ENCODE assay signal across 25 cellular contexts in genomic region chr15:69583627-69584026, GRCh38.
DNase-seq lines count a peak whose midpoint lies in the region; ATAC-seq, FAIRE-seq and TF ChIP-seq lines count a peak whose summit lies in the region.
"Had no signal": no experiment of that assay in that cellular context is flagged by ENCODE, and none has a peak within 500 bp of the region (broad histone marks: within the 10 kb centered on the region; RNA-seq: fewer than 3 reads in every experiment).

No MANE protein-coding gene starts in this region.

- H3K27me3 Mint-ChIP-seq in dendritic cell treated with granulocyte-macrophage colony-stimulating factor and Interleukin-4, amounts not matched to agents 40 ng/mL and 50 ng/mL, for 4 days: peaks cover 12% of the 10 kb centered on the region
- H3K27me3 Mint-ChIP-seq in stimulated activated naive B cell treated with anti-CD40 and anti-IgM and Interleukin-4, amounts not matched to agents 10 μg/mL and 1 μg/mL and 100 μg/mL, for 72 hours: peaks cover 34 to 39% of the 10 kb centered on the region in 2 donors
- no peaks in the 10 kb centered on the region for H3K27me3 Mint-ChIP-seq in activated T-cell treated with anti-CD3 and anti-CD28 coated beads, Interleukin-2, amount 50 U/mL, for 24 hours
- H3K27me3 Mint-ChIP-seq: activated CD8-positive, alpha-beta T cell treated with anti-CD3 and anti-CD28 coated beads for 36 hours had no signal

- H2AFZ ChIP-seq in HepG2 (ENCODE audit: low read length): no peak overlapping the region

- FAIRE-seq in HepG2 (lab: Jason Lieb, UNC): no peak

- no peaks in the 10 kb centered on the region for H3K9me3 Mint-ChIP-seq in dendritic cell treated with granulocyte-macrophage colony-stimulating factor and Interleukin-4, amounts not matched to agents 40 ng/mL and 50 ng/mL, for 4 days
- no peaks in the 10 kb centered on the region for H3K9me3 Mint-ChIP-seq in stimulated activated naive B cell treated with anti-CD40 and anti-IgM and Interleukin-4, amounts not matched to agents 10 μg/mL and 1 μg/mL and 100 μg/mL, for 72 hours
- no peaks in the 10 kb centered on the region for H3K9me3 Mint-ChIP-seq in activated T-cell treated with anti-CD3 and anti-CD28 coated beads, Interleukin-2, amount 50 U/mL, for 24 hours
- H3K9me3 Mint-ChIP-seq: activated CD8-positive, alpha-beta T cell treated with anti-CD3 and anti-CD28 coated beads for 36 hours had no signal

- ATAC-seq in left ventricle myocardium superior: peak; percentile 57
- peak; percentile 67 to 82 for ATAC-seq in stimulated activated naive B cell treated with anti-CD40 and anti-IgM and Interleukin-4, amounts not matched to agents 10 μg/mL and 1 μg/mL and 100 μg/mL, for 72 hours (replicated peaks)
- no peak; the same call in 2 of the 3 replicates for ATAC-seq in HepG2
- no peak for ATAC-seq in GM21528 (IDR thresholded peaks at IDR 0.05; ENCODE audit: low FRiP score, unreplicated experiment)
- ATAC-seq: activated CD8-positive, alpha-beta T cell treated with anti-CD3 and anti-CD28 coated beads for 36 hours; body of pancreas; left cardiac atrium; SK-N-SH treated with all-trans-retinoic acid at 6 μM for 48 hours had no signal

- H3K79me2 ChIP-seq in HepG2 (ENCODE audit: insufficient read depth, low read length): no peaks in the 10 kb centered on the region

- no TSS peak for BruUV-seq in HepG2 (replicated peaks; lab: Mats Ljungman, UMichigan)

- TF ChIP-seq RAD21 in HepG2 (CRISPR knock-in tag; IDR thresholded peaks at IDR 0.05): no peak

- H3K27me3 ChIP-seq in right atrium auricular region (no peaks in the 10 kb centered on the region), HepG2 (ENCODE audit: control insufficient read depth in 1 of 2, insufficient read depth in 2 of 2, low read length in 2 of 2) (peaks cover 13 to 86% of the 10 kb centered on the region in 2 experiments)
- H3K27me3 ChIP-seq: body of pancreas, spleen had no signal

- H3K27ac Mint-ChIP-seq in dendritic cell treated with granulocyte-macrophage colony-stimulating factor and Interleukin-4, amounts not matched to agents 40 ng/mL and 50 ng/mL, for 4 days: peak overlapping the region; percentile 70
- H3K27ac Mint-ChIP-seq in stimulated activated naive B cell treated with anti-CD40 and anti-IgM and Interleukin-4, amounts not matched to agents 10 μg/mL and 1 μg/mL and 100 μg/mL, for 72 hours: no peak overlapping the region
- no peak overlapping the region for H3K27ac Mint-ChIP-seq in activated T-cell treated with anti-CD3 and anti-CD28 coated beads, Interleukin-2, amount 50 U/mL, for 24 hours
- H3K27ac Mint-ChIP-seq: activated CD8-positive, alpha-beta T cell treated with anti-CD3 and anti-CD28 coated beads for 36 hours had no signal

- H3K4me1 ChIP-seq in right atrium auricular region (peaks cover 0 to 17% of the 10 kb centered on the region in 2 donors), HepG2 (ENCODE audit: insufficient read depth, low read length) (peaks cover 11% of the 10 kb centered on the region)

- no peak overlapping the region for H3K27ac ChIP-seq in right atrium auricular region
- no peak overlapping the region for H3K27ac ChIP-seq in HepG2 (ENCODE audit: extremely low read length, insufficient read depth, low read length)
- H3K27ac ChIP-seq: body of pancreas, C4-2B had no signal

- in situ Hi-C loops in HepG2 (cut with HindIII; ENCODE audit: extremely low pct_ligation_motif_present, low pct_unique_long_range_greater_than_20kb): loop anchor here (25.0 kb wide), 1 partner anchor 554 kb away; no protein-coding TSS in a partner anchor

- 0% methylated on average over 3 of the region's 4 CpGs for WGBS in HepG2 (ENCODE audit: low lambda C conversion rate)

- H3K36me3 ChIP-seq in right atrium auricular region (no peaks in the 10 kb centered on the region), HepG2 (replicated peaks in 1 of 2; ENCODE audit: control insufficient read depth in 1 of 2, insufficient read depth in 2 of 2, low read length in 2 of 2) (no peaks in the 10 kb centered on the region)
- H3K36me3 ChIP-seq: spleen had no signal

- TF ChIP-seq CTCF in right atrium auricular region (IDR thresholded peaks at IDR 0.05) (no peak), HepG2 (CRISPR knock-in tag; IDR thresholded peaks at IDR 0.05) (no peak)

- intact Hi-C loops in left ventricle myocardium superior (cut with micrococcal nuclease): no loop called here
- intact Hi-C loops in dendritic cell treated with granulocyte-macrophage colony-stimulating factor and Interleukin-4, amounts not matched to agents 40 ng/mL and 50 ng/mL, for 4 days (cut with micrococcal nuclease): no loop called here
- intact Hi-C loops in HepG2 (cut with micrococcal nuclease; ENCODE audit: unreplicated experiment): no loop called here

- no peak for TF ChIP-seq POLR2A in HepG2 (IDR thresholded peaks at IDR 0.05; ENCODE audit: insufficient read depth in 1 of 2, low read depth in 2 of 2, low read length in 2 of 2)

- H3K4me3 ChIP-seq in right atrium auricular region: no peak overlapping the region
- no peak overlapping the region for H3K4me3 ChIP-seq in HepG2 (replicated peaks in 1 of 3; ENCODE audit: insufficient read depth in 1 of 3, low read depth in 2 of 3, low read length in 3 of 3)
- H3K4me3 ChIP-seq: body of pancreas, spleen had no signal

- H3K4me1 Mint-ChIP-seq in dendritic cell treated with granulocyte-macrophage colony-stimulating factor and Interleukin-4, amounts not matched to agents 40 ng/mL and 50 ng/mL, for 4 days (ENCODE audit: low read depth): peaks cover 37% of the 10 kb centered on the region
- peaks cover 10 to 22% of the 10 kb centered on the region in 2 donors for H3K4me1 Mint-ChIP-seq in stimulated activated naive B cell treated with anti-CD40 and anti-IgM and Interleukin-4, amounts not matched to agents 10 μg/mL and 1 μg/mL and 100 μg/mL, for 72 hours
- H3K4me1 Mint-ChIP-seq in activated T-cell treated with anti-CD3 and anti-CD28 coated beads, Interleukin-2, amount 50 U/mL, for 24 hours (ENCODE audit: low read depth): peaks cover 14% of the 10 kb centered on the region

- H3K9me3 ChIP-seq in right atrium auricular region: no peaks in the 10 kb centered on the region
- H3K9me3 ChIP-seq in HepG2 (ENCODE audit: low read length): no peaks in the 10 kb centered on the region
- H3K9me3 ChIP-seq: body of pancreas, spleen had no signal

- CTCF ChIA-PET in HepG2 (lab: Yijun Ruan, JAX; ENCODE audit: low intra/inter-chr PET ratio, low total read pairs): no interaction called here

- no peak for TF ChIP-seq EP300 in HepG2 (IDR thresholded peaks at IDR 0.05; ENCODE audit: low read depth in 2 of 2, low read length in 2 of 2)
- TF ChIP-seq EP300 in HepG2 (CRISPR knock-in tag; IDR thresholded peaks at IDR 0.05; ENCODE audit: borderline replicate concordance): no peak

- peaks cover 74% of the 10 kb centered on the region for H4K20me1 ChIP-seq in HepG2 (ENCODE audit: insufficient read depth, low read length)

- no peak overlapping the region for H3K4me3 Mint-ChIP-seq in dendritic cell treated with granulocyte-macrophage colony-stimulating factor and Interleukin-4, amounts not matched to agents 40 ng/mL and 50 ng/mL, for 4 days
- H3K4me3 Mint-ChIP-seq in stimulated activated naive B cell treated with anti-CD40 and anti-IgM and Interleukin-4, amounts not matched to agents 10 μg/mL and 1 μg/mL and 100 μg/mL, for 72 hours: no peak overlapping the region
- H3K4me3 Mint-ChIP-seq in activated T-cell treated with anti-CD3 and anti-CD28 coated beads, Interleukin-2, amount 50 U/mL, for 24 hours: no peak overlapping the region
- H3K4me3 Mint-ChIP-seq: activated CD8-positive, alpha-beta T cell treated with anti-CD3 and anti-CD28 coated beads for 36 hours had no signal

- no peak for DNase-seq in left ventricle myocardium superior
- no peak for DNase-seq in right atrium auricular region (ENCODE audit: low spot score)
- DNase-seq in MV-4-11 (lab: John Stamatoyannopoulos, UW): peak; percentile 77
- no peak for DNase-seq in stimulated activated naive B cell treated with anti-CD40 and anti-IgM and Interleukin-4, amounts not matched to agents 10 μg/mL and 1 μg/mL and 100 μg/mL, for 72 hours
- DNase-seq in HepG2 (ENCODE audit: low spot score): no peak
- no peak for DNase-seq in activated T-cell treated with anti-CD3 and anti-CD28 coated beads, Interleukin-2, amount 50 U/mL, for 24 hours
- DNase-seq: ACHN; activated CD8-positive, alpha-beta T cell treated with anti-CD3 and anti-CD28 coated beads for 36 hours; activated T-cell treated with anti-CD3 and anti-CD28 coated beads, Interleukin-2, amount 50 U/mL, for 1 hour; body of pancreas; Calu3; EL; glutamatergic neuron; IMR-90; left cardiac atrium; mesendoderm; NCI-H510A treated with DMSO at 0.1 percent for 48 hours; spleen; stimulated activated CD4-positive, alpha-beta T cell treated with anti-CD3 and anti-CD28 coated beads, Interleukin-4, amount 100 ng/mL, for 1 hour; stimulated activated naive CD4-positive, alpha-beta T cell treated with Interleukin-2 at 50 U/mL for 16 hours; T1000 had no signal

- H3K9ac ChIP-seq in HepG2 (ENCODE audit: insufficient read depth, low read depth, low read length): no peak overlapping the region

- no peaks in the 10 kb centered on the region for H3K36me3 Mint-ChIP-seq in dendritic cell treated with granulocyte-macrophage colony-stimulating factor and Interleukin-4, amounts not matched to agents 40 ng/mL and 50 ng/mL, for 4 days (ENCODE audit: low read depth)
- H3K36me3 Mint-ChIP-seq in stimulated activated naive B cell treated with anti-CD40 and anti-IgM and Interleukin-4, amounts not matched to agents 10 μg/mL and 1 μg/mL and 100 μg/mL, for 72 hours: no peaks in the 10 kb centered on the region
- H3K36me3 Mint-ChIP-seq in activated T-cell treated with anti-CD3 and anti-CD28 coated beads, Interleukin-2, amount 50 U/mL, for 24 hours (ENCODE audit: low read depth): no peaks in the 10 kb centered on the region

- POLR2A ChIA-PET in HepG2 (lab: Yijun Ruan, JAX): no interaction called here

- no peak overlapping the region for H3K4me2 ChIP-seq in HepG2 (ENCODE audit: low read depth, low read length)

TF ChIP-seq in HepG2, 621 proteins besides CTCF, POLR2A, EP300 and RAD21 (continues in another document):
- no peak for TF ChIP-seq TFAP4 (IDR thresholded peaks at IDR 0.05; ENCODE audit: borderline replicate concordance, low read depth)

Comparison
In these comparisons a context has a peak if more than half of its experiments do, and no peak if none do; other contexts are left out.
1. ATAC-seq: peak in left ventricle myocardium superior (single experiment) and stimulated activated naive B cell treated with anti-CD40 and anti-IgM and Interleukin-4, amounts not matched to agents 10 μg/mL and 1 μg/mL and 100 μg/mL, for 72 hours (2 of 2); none in HepG2 (single experiment) and GM21528 (single experiment).